In genomic region chr1:5993553-5994510, GRCh38 we compare ENCODE assay signal across 8 cellular contexts. TPM values are rescaled to one million over a fixed set of nuclear protein-coding genes. Genes with fewer than 3 reads are reported as not detected.
DNase-seq lines count a peak whose midpoint lies in the region; ATAC-seq and TF ChIP-seq lines count a peak whose summit lies in the region.

No MANE protein-coding gene starts in this region.

- H3K4me1 ChIP-seq in HUES64 (ENCODE audit: insufficient read depth, low read length): peaks cover 9% of the 10 kb centered on the region; the same call in 1 of the 2 replicates
- peaks cover 16% of the 10 kb centered on the region for H3K4me1 ChIP-seq in stomach smooth muscle (ENCODE audit: control insufficient read depth, insufficient read depth, low read length)

- 36% methylated on average over 29 of the region's 29 CpGs for WGBS in HUES64

- H3K27ac ChIP-seq in HUES64 (ENCODE audit: low read depth, low read length) (no peak overlapping the region), stomach smooth muscle (ENCODE audit: low read length) (no peak overlapping the region)

- CTCF ChIA-PET in activated naive CD4-positive, alpha-beta T cell treated with anti-CD3 and anti-CD28 coated beads, Interleukin-2, amount 10 ng/mL, durations not matched to agents 7 days and 5 days (lab: Charles Lee): interaction anchor here (0.6 to 1.3 kb wide), 3 partner anchors 33 to 265 kb away, joined by 3 to 4 read pairs (median 4); no protein-coding TSS in a partner anchor

- H3K9ac ChIP-seq in HUES64 (ENCODE audit: low read depth, low read length) (peak overlapping the region; percentile 53), stomach smooth muscle (ENCODE audit: low read length in 2 of 2) (peak overlapping the region in 1 of 2 donors; percentile 28)

- H3K4me1 Mint-ChIP-seq in activated naive CD4-positive, alpha-beta T cell treated with anti-CD3 and anti-CD28 coated beads, Interleukin-2, amount 10 ng/mL, durations not matched to agents 7 days and 5 days: peaks cover 43% of the 10 kb centered on the region

- peak overlapping the region; percentile 96 for H3K4me3 Mint-ChIP-seq in activated naive CD4-positive, alpha-beta T cell treated with anti-CD3 and anti-CD28 coated beads, Interleukin-2, amount 10 ng/mL, durations not matched to agents 7 days and 5 days

- H3K9me3 ChIP-seq in HUES64 (ENCODE audit: insufficient read depth, low read depth, low read length) (no peaks in the 10 kb centered on the region), stomach smooth muscle (ENCODE audit: control insufficient read depth in 2 of 2, low read length in 2 of 2) (no peaks in the 10 kb centered on the region)

- H3K4me3 ChIP-seq in AG10803 (ENCODE audit: low read length): peak overlapping the region; percentile 66
- peak overlapping the region; percentile 95 for H3K4me3 ChIP-seq in HUES64 (ENCODE audit: low read length)
- peak overlapping the region; percentile 19 to 82 for H3K4me3 ChIP-seq in stomach smooth muscle (ENCODE audit: low read length in 2 of 2)

- no peak for TF ChIP-seq CTCF in AG10803 (conservative IDR thresholded peaks at IDR 0.05; ENCODE audit: low read length)

- H3K27me3 ChIP-seq in HUES64 (ENCODE audit: insufficient read depth, low read length) (peaks cover 37% of the 10 kb centered on the region), stomach smooth muscle (ENCODE audit: control insufficient read depth in 1 of 2, insufficient read depth in 2 of 2, low read length in 2 of 2) (peaks cover 2 to 3% of the 10 kb centered on the region in 2 donors)

- H3K36me3 ChIP-seq in HUES64 (ENCODE audit: insufficient read depth, low read length) (no peaks in the 10 kb centered on the region), stomach smooth muscle (ENCODE audit: control insufficient read depth in 2 of 2, insufficient read depth in 2 of 2, low read length in 2 of 2) (no peaks in the 10 kb centered on the region)

- peak overlapping the region; percentile 98 for H3K27ac Mint-ChIP-seq in activated naive CD4-positive, alpha-beta T cell treated with anti-CD3 and anti-CD28 coated beads, Interleukin-2, amount 10 ng/mL, durations not matched to agents 7 days and 5 days

- peaks cover 20% of the 10 kb centered on the region for H3K36me3 Mint-ChIP-seq in activated naive CD4-positive, alpha-beta T cell treated with anti-CD3 and anti-CD28 coated beads, Interleukin-2, amount 10 ng/mL, durations not matched to agents 7 days and 5 days

- no peak for DNase-seq in AG10803 (ENCODE audit: low read depth)
- peak; percentile 49 for DNase-seq in activated naive CD4-positive, alpha-beta T cell treated with anti-CD3 and anti-CD28 coated beads, Interleukin-2, amount 10 ng/mL, durations not matched to agents 7 days and 5 days
- DNase-seq in iPS-NIHi11 (ENCODE audit: low spot score): peak; percentile 41
- no peak for DNase-seq in effector CD8-positive, alpha-beta T cell (lab: John Stamatoyannopoulos, UW)
- DNase-seq in NCI-H2107 (lab: John Stamatoyannopoulos, UW): no peak

- H3K9me3 Mint-ChIP-seq in activated naive CD4-positive, alpha-beta T cell treated with anti-CD3 and anti-CD28 coated beads, Interleukin-2, amount 10 ng/mL, durations not matched to agents 7 days and 5 days: no peaks in the 10 kb centered on the region

- no peak for ATAC-seq in HG03432 (IDR thresholded peaks at IDR 0.05; ENCODE audit: unreplicated experiment)

- H3K27me3 Mint-ChIP-seq in activated naive CD4-positive, alpha-beta T cell treated with anti-CD3 and anti-CD28 coated beads, Interleukin-2, amount 10 ng/mL, durations not matched to agents 7 days and 5 days: no peaks in the 10 kb centered on the region

RNA-seq across cellular contexts. Expression of gene NPHP4, which starts 1.6 kb away (rescaled TPM):
- 7.3 TPM for polyA plus RNA-seq in HUES64 (2013, experiment 1 of 2)
- 6.9 TPM for polyA plus RNA-seq in HUES64 (2013, experiment 2 of 2)

RNA-seq across cellular contexts. Expression of gene KCNAB2, which starts 51.9 kb away (rescaled TPM):
- 3.6 TPM for polyA plus RNA-seq in HUES64 (2013, experiment 1 of 2)
- polyA plus RNA-seq in HUES64 (2013, experiment 2 of 2): 3.7 TPM

Comparison
In these comparisons a context has a peak if more than half of its experiments do, and no peak if none do; other contexts are left out.
1. DNase-seq: peak in activated naive CD4-positive, alpha-beta T cell treated with anti-CD3 and anti-CD28 coated beads, Interleukin-2, amount 10 ng/mL, durations not matched to agents 7 days and 5 days (single experiment) and iPS-NIHi11 (single experiment); none in AG10803 (single experiment), effector CD8-positive, alpha-beta T cell (single experiment) and NCI-H2107 (single experiment).
2. Peak in every context shown above with its lines, with median percentiles within 50 percentile points of each other: H3K4me3 ChIP-seq.